12 cellular contexts compared by ENCODE assay signal in the genomic region with DNA sequence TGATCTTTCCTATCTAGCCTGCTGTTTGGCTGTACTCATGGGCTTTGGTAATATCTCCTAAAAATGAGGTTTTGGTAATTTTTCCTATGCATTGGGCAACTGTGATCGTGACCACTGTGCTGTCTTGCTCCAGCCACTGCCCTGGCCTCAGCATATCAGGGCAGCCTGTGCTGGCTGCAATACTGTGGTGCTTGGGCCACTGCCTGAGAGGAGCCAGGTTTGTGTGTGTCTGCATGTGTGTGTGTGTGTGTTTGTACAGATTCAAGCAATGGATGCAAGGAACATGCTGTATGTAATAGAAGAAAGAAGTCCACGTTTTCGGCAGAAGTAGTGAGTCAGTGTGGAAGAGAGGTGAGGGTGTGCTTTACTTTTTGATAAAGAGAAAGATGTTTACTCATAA. TPM values are rescaled to one million over a fixed set of nuclear protein-coding genes. Genes with fewer than 3 reads are reported as not detected.
DNase-seq lines count a peak whose midpoint lies in the region; ATAC-seq and TF ChIP-seq lines count a peak whose summit lies in the region.
"Had no signal": no experiment of that assay in that cellular context is flagged by ENCODE, and none has a peak within 500 bp of the region (broad histone marks: within the 10 kb centered on the region; RNA-seq: fewer than 3 reads in every experiment).

No MANE protein-coding gene starts in this region.

- H3K27me3 Mint-ChIP-seq in T-helper 17 cell (no peaks in the 10 kb centered on the region), type B pancreatic cell (no peaks in the 10 kb centered on the region)
- no peaks in the 10 kb centered on the region for H3K27me3 Mint-ChIP-seq in activated T-helper 17 cell treated with anti-CD3 and anti-CD28 coated beads, Interleukin-2, amount 50 U/mL, for 72 hours

- intact Hi-C loops in right lobe of liver (cut with DNase I) = loop anchor here in 1 of 2 donors (5.0 kb wide), 1 partner anchor 65 kb away; no protein-coding TSS in a partner anchor

- peak overlapping the region; percentile 64 for H3K27ac ChIP-seq in epithelial cell of prostate
- H3K27ac ChIP-seq in right lobe of liver = peak overlapping the region; percentile 41 to 80 (median 78)
- H3K27ac ChIP-seq: suprapubic skin had no signal

- H3K36me3 Mint-ChIP-seq in T-helper 17 cell (ENCODE audit: low read depth) (peaks cover 8% of the 10 kb centered on the region), type B pancreatic cell (peaks cover 23% of the 10 kb centered on the region)
- H3K36me3 Mint-ChIP-seq in activated T-helper 17 cell treated with anti-CD3 and anti-CD28 coated beads, Interleukin-2, amount 50 U/mL, for 72 hours (ENCODE audit: low read depth) = peaks cover 84% of the 10 kb centered on the region

- H3K27me3 ChIP-seq in right lobe of liver = no peaks in the 10 kb centered on the region
- H3K27me3 ChIP-seq: suprapubic skin had no signal

- DNase-seq in T-helper 17 cell = no peak
- no peak for DNase-seq in epithelial cell of prostate (ENCODE audit: low read depth, low spot score)
- peak; percentile 54 to 89 (median 86) for DNase-seq in right lobe of liver
- no peak for DNase-seq in type B pancreatic cell (ENCODE audit: extremely low spot score, unreplicated experiment)
- DNase-seq in SKM-1 (lab: John Stamatoyannopoulos, UW; ENCODE audit: unreplicated experiment) = no peak
- DNase-seq: COR-L47, Kasumi-1, NCI-H1930, SW 1271 had no signal

- peaks cover 0 to 15% (median 6%) of the 10 kb centered on the region in 4 donors for H3K36me3 ChIP-seq in right lobe of liver

- no peaks in the 10 kb centered on the region for H3K9me3 ChIP-seq in T-helper 17 cell (ENCODE audit: control insufficient read depth, low read length, poor library complexity, severe bottlenecking)
- H3K9me3 ChIP-seq in right lobe of liver = no peaks in the 10 kb centered on the region
- H3K9me3 ChIP-seq: suprapubic skin had no signal

- H3K27ac Mint-ChIP-seq in T-helper 17 cell (peak overlapping the region; percentile 29), type B pancreatic cell (peak overlapping the region; percentile 98)
- no peak overlapping the region for H3K27ac Mint-ChIP-seq in activated T-helper 17 cell treated with anti-CD3 and anti-CD28 coated beads, Interleukin-2, amount 50 U/mL, for 72 hours

- H3K9me3 Mint-ChIP-seq in type B pancreatic cell = no peaks in the 10 kb centered on the region
- no peaks in the 10 kb centered on the region for H3K9me3 Mint-ChIP-seq in activated T-helper 17 cell treated with anti-CD3 and anti-CD28 coated beads, Interleukin-2, amount 50 U/mL, for 72 hours

- TF ChIP-seq CTCF in right lobe of liver (IDR thresholded peaks at IDR 0.05) (no peak), type B pancreatic cell (conservative IDR thresholded peaks at IDR 0.05) (no peak)

- H3K4me3 Mint-ChIP-seq in T-helper 17 cell = no peak overlapping the region
- H3K4me3 Mint-ChIP-seq in type B pancreatic cell = no peak overlapping the region
- no peak overlapping the region for H3K4me3 Mint-ChIP-seq in activated T-helper 17 cell treated with anti-CD3 and anti-CD28 coated beads, Interleukin-2, amount 50 U/mL, for 72 hours

- H3K4me1 Mint-ChIP-seq in T-helper 17 cell (peaks cover 2% of the 10 kb centered on the region), type B pancreatic cell (ENCODE audit: unreplicated experiment) (peaks cover 10% of the 10 kb centered on the region)
- H3K4me1 Mint-ChIP-seq in activated T-helper 17 cell treated with anti-CD3 and anti-CD28 coated beads, Interleukin-2, amount 50 U/mL, for 72 hours = no peaks in the 10 kb centered on the region

- no peak overlapping the region for H3K4me3 ChIP-seq in right lobe of liver
- H3K4me3 ChIP-seq: suprapubic skin had no signal

- TF ChIP-seq POLR2A in right lobe of liver (IDR thresholded peaks at IDR 0.05) = peak; percentile 25

- ATAC-seq in T-helper 17 cell (no peak), right lobe of liver (peak; percentile 58 to 78 (median 74)), HG02610 (IDR thresholded peaks at IDR 0.05; ENCODE audit: unreplicated experiment) (no peak)
- no peak for ATAC-seq in activated T-helper 17 cell treated with anti-CD3 and anti-CD28 coated beads, Interleukin-2, amount 50 U/mL, for 72 hours (replicated peaks)

- 9% methylated on average over 3 of the region's 3 CpGs for WGBS in right lobe of liver (ENCODE audit: insufficient coverage, low coverage, low lambda C conversion rate, missing lambda C conversion rate)

- peaks cover 0 to 70% (median 32%) of the 10 kb centered on the region in 4 donors for H3K4me1 ChIP-seq in right lobe of liver
- H3K4me1 ChIP-seq: suprapubic skin had no signal

RNA-seq across cellular contexts. Expression of a gene that starts 13.0 kb away (rescaled TPM):
- 1 to 10 TPM; 8.4 to 9.0 TPM for total RNA-seq in T-helper 17 cell
- 10 to 100 TPM in 5 of 6 experiments, 1 to 10 TPM in 1; 7.9 to 31.5 (median 20.1) TPM for total RNA-seq in right lobe of liver
- 24.6 and 25.5 TPM in 2 replicates for total RNA-seq in type B pancreatic cell (ENCODE audit: low replicate concordance)
- 10 to 100 TPM; 19.4 to 21.2 TPM for total RNA-seq in activated T-helper 17 cell treated with anti-CD3 and anti-CD28 coated beads, Interleukin-2, amount 50 U/mL, for 72 hours

RNA-seq across cellular contexts. Expression of a gene that starts 13.4 kb away (rescaled TPM):
- total RNA-seq in T-helper 17 cell (10 to 100 TPM; 26.0 to 31.9 TPM), right lobe of liver (10 to 100 TPM in 4 of 6 experiments, 1 to 10 TPM in 2; 7.4 to 13.8 (median 11.9) TPM), type B pancreatic cell (ENCODE audit: low replicate concordance) (36.7 and 44.7 TPM in 2 replicates)
- 10 to 100 TPM; 24.6 to 36.3 TPM for total RNA-seq in activated T-helper 17 cell treated with anti-CD3 and anti-CD28 coated beads, Interleukin-2, amount 50 U/mL, for 72 hours

Comparison
In these comparisons a context has a peak if more than half of its experiments do, and no peak if none do; other contexts are left out.
1. ATAC-seq: peak in right lobe of liver (4 of 4); none in T-helper 17 cell (single experiment), HG02610 (single experiment) and activated T-helper 17 cell treated with anti-CD3 and anti-CD28 coated beads, Interleukin-2, amount 50 U/mL, for 72 hours (single experiment).
2. DNase-seq: peak in right lobe of liver (3 of 3); none in T-helper 17 cell (0 of 3), epithelial cell of prostate (single experiment), type B pancreatic cell (single experiment) and SKM-1 (single experiment).